Comparison of ENCODE assay signal across 8 cellular contexts in genomic region chr1:16535487-16535886, GRCh38. TPM values are rescaled to one million over a fixed set of nuclear protein-coding genes. Genes with fewer than 3 reads are reported as not detected.
DNase-seq lines count a peak whose midpoint lies in the region; ATAC-seq and TF ChIP-seq lines count a peak whose summit lies in the region.
"Not testable (repeated sequence)": the region's sequence is repeated elsewhere in the genome, so short reads cannot be mapped to it uniquely, and the experiment has no call there.
"Had no signal": no experiment of that assay in that cellular context is flagged by ENCODE, and none has a peak within 500 bp of the region (broad histone marks: within the 10 kb centered on the region; RNA-seq: fewer than 3 reads in every experiment).

No MANE protein-coding gene starts in this region.

- not testable (repeated sequence) for H3K9me2 ChIP-seq in HCT116 (ENCODE audit: insufficient read depth)

- not testable (repeated sequence) for H3F3A ChIP-seq in smooth muscle cell (ENCODE audit: low read depth)

- H3K9ac ChIP-seq in HCT116 (ENCODE audit: low read length); smooth muscle cell (ENCODE audit: low read depth): not testable (repeated sequence)

- not testable (repeated sequence) for H2AFZ ChIP-seq in HCT116 (ENCODE audit: low read depth, low read length, poor library complexity, severe bottlenecking)
- peak overlapping the region; percentile 26 for H2AFZ ChIP-seq in smooth muscle cell (ENCODE audit: low read depth)

- CTCF ChIA-PET in HCT116 (lab: Charles Lee) = not testable (repeated sequence)

- not testable (repeated sequence) for TF ChIP-seq RAD21 in HCT116 (IDR thresholded peaks at IDR 0.05; ENCODE audit: low read depth)

- H4K20me1 ChIP-seq in HCT116 (ENCODE audit: insufficient read depth); smooth muscle cell (ENCODE audit: low read depth): not testable (repeated sequence)

- 2% methylated on average over 34 of the region's 34 CpGs for WGBS in smooth muscle cell (ENCODE audit: low lambda C conversion rate)

- H3K9me3 ChIP-seq in HCT116 (ENCODE audit: control insufficient read depth in 1 of 2, insufficient read depth in 1 of 2, low read depth in 1 of 2, low read length in 2 of 2); smooth muscle cell (replicated peaks; ENCODE audit: low read depth): not testable (repeated sequence)

- H3K4me3 Mint-ChIP-seq in activated T-cell treated with anti-CD3 and anti-CD28 coated beads, Interleukin-2, amount 50 U/mL, for 72 hours = peak overlapping the region; percentile 86 to 88
- peak overlapping the region; percentile 88 for H3K4me3 Mint-ChIP-seq in nephron progenitor cell

- H3K4me3 ChIP-seq in HCT116 (replicated peaks in 1 of 2; ENCODE audit: low read depth in 1 of 2, low read length in 2 of 2) = not testable (repeated sequence)
- H3K4me3 ChIP-seq in choroid plexus epithelial cell (ENCODE audit: low read depth, low read length) = peak overlapping the region; percentile 44
- H3K4me3 ChIP-seq in smooth muscle cell = peak overlapping the region; percentile 51

- not testable (repeated sequence) for H3K4me1 Mint-ChIP-seq in activated T-cell treated with anti-CD3 and anti-CD28 coated beads, Interleukin-2, amount 50 U/mL, for 72 hours (ENCODE audit: low read depth)
- H3K4me1 Mint-ChIP-seq in nephron progenitor cell = peaks cover 24% of the 10 kb centered on the region

- POLR2A ChIA-PET in HCT116 (lab: Charles Lee) = not testable (repeated sequence)

- not testable (repeated sequence) for H3K27ac ChIP-seq in HCT116 (ENCODE audit: low read depth, low read length); smooth muscle cell (ENCODE audit: low read depth)

- BruUV-seq in HCT116 (replicated peaks; lab: Mats Ljungman, UMichigan) = not testable (repeated sequence)

- not testable (repeated sequence) for TF ChIP-seq CTCF in HCT116 (IDR thresholded peaks at IDR 0.05 in 2 of 3, conservative IDR thresholded peaks at IDR 0.05 in 1 of 3; ENCODE audit: borderline replicate concordance in 1 of 3, insufficient read depth in 1 of 3, low read depth in 2 of 3, low read length in 2 of 3); choroid plexus epithelial cell (conservative IDR thresholded peaks at IDR 0.05; ENCODE audit: low read depth, low read length); nephron progenitor cell (IDR thresholded peaks at IDR 0.05); smooth muscle cell (IDR thresholded peaks at IDR 0.05; ENCODE audit: borderline replicate concordance, insufficient read depth, poor library complexity, severe bottlenecking)

- DNase-seq in HCT116 (ENCODE audit: low read depth, low spot score); activated T-cell treated with anti-CD3 and anti-CD28 coated beads, Interleukin-2, amount 50 U/mL, for 72 hours; choroid plexus epithelial cell (ENCODE audit: low read depth); Right ventricle myocardium superior; nephron progenitor cell; smooth muscle cell (lab: John Stamatoyannopoulos, UW; ENCODE audit: unreplicated experiment): not testable (repeated sequence)
- DNase-seq in kidney tubule cell (ENCODE audit: low spot score) = peak; percentile 11

- H3K4me2 ChIP-seq in HCT116 (ENCODE audit: low read length) = not testable (repeated sequence)
- H3K4me2 ChIP-seq in smooth muscle cell = peak overlapping the region; percentile 67

- not testable (repeated sequence) for H3K4me1 ChIP-seq in HCT116 (ENCODE audit: control insufficient read depth in 1 of 2, insufficient read depth in 2 of 2, low read length in 2 of 2); smooth muscle cell (ENCODE audit: low read depth)

- not testable (repeated sequence) for H3K27ac Mint-ChIP-seq in activated T-cell treated with anti-CD3 and anti-CD28 coated beads, Interleukin-2, amount 50 U/mL, for 72 hours; nephron progenitor cell

- not testable (repeated sequence) for H3K9me3 Mint-ChIP-seq in activated T-cell treated with anti-CD3 and anti-CD28 coated beads, Interleukin-2, amount 50 U/mL, for 72 hours; nephron progenitor cell

- not testable (repeated sequence) for H3K36me3 Mint-ChIP-seq in activated T-cell treated with anti-CD3 and anti-CD28 coated beads, Interleukin-2, amount 50 U/mL, for 72 hours (ENCODE audit: insufficient read depth in 2 of 2); nephron progenitor cell (ENCODE audit: low read depth)

- intact Hi-C loops in HCT116 (cut with micrococcal nuclease); Right ventricle myocardium superior (cut with DNase I): not testable (repeated sequence)

- peak; percentile 9 for ATAC-seq in HCT116
- not testable (repeated sequence) for ATAC-seq in activated T-cell treated with anti-CD3 and anti-CD28 coated beads, Interleukin-2, amount 50 U/mL, for 72 hours (replicated peaks in 1 of 2)
- peak; percentile 47 for ATAC-seq in Right ventricle myocardium superior (ENCODE audit: poor library complexity)

- not testable (repeated sequence) for H3K79me2 ChIP-seq in HCT116 (ENCODE audit: insufficient read depth, low read length); smooth muscle cell (ENCODE audit: low read depth)

- RAD21 ChIA-PET in HCT116 (lab: Charles Lee; ENCODE audit: low non-redundant PET in 1 of 2, low total read pairs in 2 of 2, uncharacterized antibody in 2 of 2, unreplicated experiment in 2 of 2) = not testable (repeated sequence)

- H3K36me3 ChIP-seq in HCT116 (ENCODE audit: control insufficient read depth in 1 of 2, insufficient read depth in 2 of 2, low read length in 2 of 2); smooth muscle cell (ENCODE audit: low read depth): not testable (repeated sequence)

- peaks cover 48% of the 10 kb centered on the region for H3K27me3 Mint-ChIP-seq in activated T-cell treated with anti-CD3 and anti-CD28 coated beads, Interleukin-2, amount 50 U/mL, for 72 hours (ENCODE audit: low read depth)
- peaks cover 39% of the 10 kb centered on the region for H3K27me3 Mint-ChIP-seq in nephron progenitor cell (ENCODE audit: low read depth, poor library complexity)

- not testable (repeated sequence) for H3K27me3 ChIP-seq in HCT116 (ENCODE audit: insufficient read depth, low read length)
- H3K27me3 ChIP-seq in smooth muscle cell (ENCODE audit: low read depth) = peaks cover 11% of the 10 kb centered on the region

- not testable (repeated sequence) for TF ChIP-seq POLR2A in HCT116 (IDR thresholded peaks at IDR 0.05; ENCODE audit: borderline replicate concordance, extremely low read depth, insufficient read depth, insufficient read length)

RNA-seq across cellular contexts. Expression of gene RNU1-1, which starts 21.4 kb away (rescaled TPM):
- total RNA-seq in HCT116 (2021; ENCODE audit: unreplicated experiment) (1,685 TPM), Right ventricle myocardium superior (9,391 TPM), smooth muscle cell (under 0.01 TPM in 2 replicates)
- 8.8 and 29.6 TPM in 2 replicates for polyA plus RNA-seq in HCT116 (2012)
- total RNA-seq in activated T-cell treated with anti-CD3 and anti-CD28 coated beads, Interleukin-2, amount 50 U/mL, for 72 hours = 1,000 to 10,000 TPM; 1,100 to 1,278 TPM
- polyA plus RNA-seq in smooth muscle cell = 4.2 and 6.4 TPM in 2 replicates
- polyA plus RNA-seq: mammary epithelial cell had no signal

Comparison
In these comparisons a context has a peak if more than half of its experiments do, and no peak if none do; other contexts are left out.
1. RNA of gene RNU1-1, which starts 21.4 kb away (total RNA-seq): 9,391 TPM in Right ventricle myocardium superior (single experiment), 1,685 TPM in HCT116 (single experiment) and 1,100 to 1,278 TPM in activated T-cell treated with anti-CD3 and anti-CD28 coated beads, Interleukin-2, amount 50 U/mL, for 72 hours; under 0.01 TPM in smooth muscle cell; every median in the first group is over 1,000 times any median in the second.